Comparison of ENCODE assay signal across 17 cellular contexts in genomic region chr4:113397114-113397701, GRCh38.
A peak's percentile ranks its signal among the peaks of the same experiment; 100 is the strongest.
DNase-seq lines count a peak whose midpoint lies in the region; ATAC-seq and TF ChIP-seq lines count a peak whose summit lies in the region.
"Had no signal": no experiment of that assay in that cellular context is flagged by ENCODE, and none has a peak within 500 bp of the region (broad histone marks: within the 10 kb centered on the region; RNA-seq: fewer than 3 reads in every experiment).

No MANE protein-coding gene starts in this region.

- H3K27ac ChIP-seq in VCaP (peak overlapping the region; percentile 74), gastroesophageal sphincter (peak overlapping the region; percentile 48 to 64 (median 63)), neuronal stem cell (replicated peaks; ENCODE audit: low read length) (no peak overlapping the region), upper lobe of right lung (no peak overlapping the region)
- H3K27ac ChIP-seq: BLaER1 treated with 17β-estradiol and CSF1 and Interleukin-3, amounts not matched to agents 10 nM and 100 nM had no signal

- H3K9me3 ChIP-seq in gastroesophageal sphincter (no peaks in the 10 kb centered on the region), neuronal stem cell (replicated peaks in 1 of 2; ENCODE audit: control insufficient read depth in 2 of 2, insufficient read depth in 1 of 2, low read depth in 1 of 2, low read length in 2 of 2) (peaks cover 0 to 2% of the 10 kb centered on the region in 2 donors), upper lobe of right lung (no peaks in the 10 kb centered on the region)

- H3K27ac Mint-ChIP-seq in activated T-helper 1 cell treated with anti-CD3 and anti-CD28 coated beads, Interleukin-12 subunit alpha, Interleukin-12 subunit beta, Interleukin-2, Interleukin-4 antibody, amounts not matched to agents 30 ng/mL and 10 ng/mL and 1 ng/mL, durations not matched to agents 14 hours and 24 hours and 36 hours, result no peak overlapping the region
- H3K27ac Mint-ChIP-seq: T-helper 17 cell had no signal

- WGBS in gastroesophageal sphincter (ENCODE audit: low coverage in 1 of 2), 2 donors, result 8 to 9% methylated on average over 3 to 4 of the region's 5 CpGs
- WGBS in neuronal stem cell (ENCODE audit: extremely low coverage in 2 of 2, insufficient read length in 2 of 2, insufficient replicate concordance in 1 of 2), 2 donors, result no CpG with 5 or more reads among the region's 5 CpGs

- H4K8ac ChIP-seq in neuronal stem cell (ENCODE audit: low read depth, low read length), result no peak overlapping the region

- no peak overlapping the region for H2BK5ac ChIP-seq in neuronal stem cell (ENCODE audit: low read length)

- no peak overlapping the region for H3K23ac ChIP-seq in neuronal stem cell (ENCODE audit: low read depth, low read length, poor library complexity)

- intact Hi-C loops in upper lobe of right lung (cut with DNase I), result no loop called here
- intact Hi-C loops in activated T-helper 1 cell treated with anti-CD3 and anti-CD28 coated beads, Interleukin-12 subunit alpha, Interleukin-12 subunit beta, Interleukin-2, Interleukin-4 antibody, amounts not matched to agents 30 ng/mL and 10 ng/mL and 1 ng/mL, durations not matched to agents 14 hours and 24 hours and 36 hours (cut with micrococcal nuclease), result no loop called here

- peak; percentile 74 for ATAC-seq in gastroesophageal sphincter
- ATAC-seq in upper lobe of right lung, result no peak
- ATAC-seq: T-helper 17 cell had no signal

- H2BK120ac ChIP-seq in neuronal stem cell (ENCODE audit: low read depth, low read length), result no peak overlapping the region

- H3K27me3 Mint-ChIP-seq in activated T-helper 1 cell treated with anti-CD3 and anti-CD28 coated beads, Interleukin-12 subunit alpha, Interleukin-12 subunit beta, Interleukin-2, Interleukin-4 antibody, amounts not matched to agents 30 ng/mL and 10 ng/mL and 1 ng/mL, durations not matched to agents 14 hours and 24 hours and 36 hours (ENCODE audit: insufficient read depth), result peaks cover 2% of the 10 kb centered on the region
- H3K27me3 Mint-ChIP-seq: T-helper 17 cell had no signal

- no peak overlapping the region for H2BK12ac ChIP-seq in neuronal stem cell (ENCODE audit: low read length)

- no peak overlapping the region for H3K14ac ChIP-seq in neuronal stem cell (ENCODE audit: low read length)

- H3K18ac ChIP-seq in neuronal stem cell (ENCODE audit: low read length), result no peak overlapping the region

- H3K4ac ChIP-seq in neuronal stem cell (ENCODE audit: low read length), result no peak overlapping the region

- no peak overlapping the region for H3K4me3 Mint-ChIP-seq in activated T-helper 1 cell treated with anti-CD3 and anti-CD28 coated beads, Interleukin-12 subunit alpha, Interleukin-12 subunit beta, Interleukin-2, Interleukin-4 antibody, amounts not matched to agents 30 ng/mL and 10 ng/mL and 1 ng/mL, durations not matched to agents 14 hours and 24 hours and 36 hours
- H3K4me3 Mint-ChIP-seq: T-helper 17 cell had no signal

- H3K27me3 ChIP-seq in gastroesophageal sphincter (no peaks in the 10 kb centered on the region), neuronal stem cell (ENCODE audit: control insufficient read depth in 3 of 3, insufficient read depth in 3 of 3, low read depth in 1 of 3, low read length in 3 of 3) (no peaks in the 10 kb centered on the region), upper lobe of right lung (no peaks in the 10 kb centered on the region)
- H3K27me3 ChIP-seq: BLaER1 treated with 17β-estradiol and CSF1 and Interleukin-3, amounts not matched to agents 10 nM and 100 nM had no signal

- H3K36me3 Mint-ChIP-seq in activated T-helper 1 cell treated with anti-CD3 and anti-CD28 coated beads, Interleukin-12 subunit alpha, Interleukin-12 subunit beta, Interleukin-2, Interleukin-4 antibody, amounts not matched to agents 30 ng/mL and 10 ng/mL and 1 ng/mL, durations not matched to agents 14 hours and 24 hours and 36 hours (ENCODE audit: low read depth), result no peaks in the 10 kb centered on the region

- H3K4me2 ChIP-seq in neuronal stem cell (ENCODE audit: insufficient read depth, low read length, poor library complexity, severe bottlenecking), result no peak overlapping the region
- H3K4me2 ChIP-seq: BLaER1 treated with 17β-estradiol and CSF1 and Interleukin-3, amounts not matched to agents 10 nM and 100 nM had no signal

- TF ChIP-seq EP300 in gastroesophageal sphincter (IDR thresholded peaks at IDR 0.05), result no peak

- H3K36me3 ChIP-seq in gastroesophageal sphincter, result no peaks in the 10 kb centered on the region
- H3K36me3 ChIP-seq in neuronal stem cell (replicated peaks in 1 of 2; ENCODE audit: control insufficient read depth in 2 of 2, insufficient read depth in 2 of 2, low read length in 2 of 2), result peaks cover 0 to 2% of the 10 kb centered on the region in 2 donors
- H3K36me3 ChIP-seq in upper lobe of right lung, result no peaks in the 10 kb centered on the region
- H3K36me3 ChIP-seq: BLaER1 treated with 17β-estradiol and CSF1 and Interleukin-3, amounts not matched to agents 10 nM and 100 nM had no signal

- no peaks in the 10 kb centered on the region for H3K9me3 Mint-ChIP-seq in activated T-helper 1 cell treated with anti-CD3 and anti-CD28 coated beads, Interleukin-12 subunit alpha, Interleukin-12 subunit beta, Interleukin-2, Interleukin-4 antibody, amounts not matched to agents 30 ng/mL and 10 ng/mL and 1 ng/mL, durations not matched to agents 14 hours and 24 hours and 36 hours

- no peaks in the 10 kb centered on the region for H3K4me1 Mint-ChIP-seq in activated T-helper 1 cell treated with anti-CD3 and anti-CD28 coated beads, Interleukin-12 subunit alpha, Interleukin-12 subunit beta, Interleukin-2, Interleukin-4 antibody, amounts not matched to agents 30 ng/mL and 10 ng/mL and 1 ng/mL, durations not matched to agents 14 hours and 24 hours and 36 hours (ENCODE audit: low read depth)

- H2BK15ac ChIP-seq in neuronal stem cell (ENCODE audit: low read length), result no peak overlapping the region

- H3K79me1 ChIP-seq in neuronal stem cell (ENCODE audit: low read depth, low read length), result no peaks in the 10 kb centered on the region

- H2AK5ac ChIP-seq in neuronal stem cell (ENCODE audit: low read depth, low read length), result no peak overlapping the region

- H3K4me1 ChIP-seq in gastroesophageal sphincter, result peaks cover 0 to 27% (median 4%) of the 10 kb centered on the region in 3 donors
- no peaks in the 10 kb centered on the region for H3K4me1 ChIP-seq in neuronal stem cell (ENCODE audit: control insufficient read depth in 2 of 2, insufficient read depth in 1 of 2, low read depth in 1 of 2, low read length in 2 of 2)
- H3K4me1 ChIP-seq in upper lobe of right lung, result no peaks in the 10 kb centered on the region

- peak overlapping the region; percentile 7 for H2AFZ ChIP-seq in neuronal stem cell (ENCODE audit: low read length)

- no peak for TF ChIP-seq POLR2A in gastroesophageal sphincter (IDR thresholded peaks at IDR 0.05)

- peak; percentile 43 for DNase-seq in AG08396 (ENCODE audit: low spot score)
- DNase-seq in neuronal stem cell (ENCODE audit: low spot score), result no peak
- DNase-seq in NCI-H526 (lab: John Stamatoyannopoulos, UW), result no peak
- DNase-seq in KG1 (lab: John Stamatoyannopoulos, UW), result no peak
- no peak for DNase-seq in upper lobe of right lung
- no peak for DNase-seq in activated T-helper 1 cell treated with anti-CD3 and anti-CD28 coated beads, Interleukin-12 subunit alpha, Interleukin-12 subunit beta, Interleukin-2, Interleukin-4 antibody, amounts not matched to agents 30 ng/mL and 10 ng/mL and 1 ng/mL, durations not matched to agents 14 hours and 24 hours and 36 hours (ENCODE audit: low spot score)
- DNase-seq: activated CD4-positive, alpha-beta T cell treated with anti-CD3 and anti-CD28 coated beads, Interleukin-2, amount 50 U/mL, for 1 hour; activated gamma-delta T cell treated with Interleukin-2 at 50 U/mL for 16 hours; GDM1; glutamatergic neuron; mesendoderm; NCI-H2171; small intestine; T-helper 17 cell had no signal

- no peak overlapping the region for H3K9ac ChIP-seq in neuronal stem cell (ENCODE audit: low read depth, low read length, poor library complexity)
- H3K9ac ChIP-seq: BLaER1 treated with 17β-estradiol and CSF1 and Interleukin-3, amounts not matched to agents 10 nM and 100 nM had no signal

- TF ChIP-seq CTCF in VCaP (conservative IDR thresholded peaks at IDR 0.05), result no peak
- no peak for TF ChIP-seq CTCF in gastroesophageal sphincter (IDR thresholded peaks at IDR 0.05)
- TF ChIP-seq CTCF in upper lobe of right lung (IDR thresholded peaks at IDR 0.05), result no peak

- H4K91ac ChIP-seq in neuronal stem cell (ENCODE audit: low read depth, low read length, poor library complexity), result no peak overlapping the region

- H3K4me3 ChIP-seq in gastroesophageal sphincter (no peak overlapping the region), neuronal stem cell (ENCODE audit: low read length in 2 of 2) (no peak overlapping the region), upper lobe of right lung (no peak overlapping the region)
- H3K4me3 ChIP-seq: BLaER1 treated with 17β-estradiol and CSF1 and Interleukin-3, amounts not matched to agents 10 nM and 100 nM had no signal

Comparison
In these comparisons a context has a peak if more than half of its experiments do, and no peak if none do; other contexts are left out.
1. H3K27ac ChIP-seq: peak in VCaP (single experiment) and gastroesophageal sphincter (4 of 4); none in neuronal stem cell (single experiment) and upper lobe of right lung (single experiment).